In genomic region chr12:6542209-6543009, GRCh38 we compare ENCODE assay signal across 9 cellular contexts. TPM values are rescaled to one million over a fixed set of nuclear protein-coding genes. Genes with fewer than 3 reads are reported as not detected.
DNase-seq lines count a peak whose midpoint lies in the region; ATAC-seq and TF ChIP-seq lines count a peak whose summit lies in the region.
"Had no signal": no experiment of that assay in that cellular context is flagged by ENCODE, and none has a peak within 500 bp of the region (broad histone marks: within the 10 kb centered on the region; RNA-seq: fewer than 3 reads in every experiment).

No MANE protein-coding gene starts in this region.

- peak overlapping the region; percentile 97 for H3K27ac Mint-ChIP-seq in Caco-2 (ENCODE audit: unreplicated experiment)

- no peak for ATAC-seq in GM18909 (IDR thresholded peaks at IDR 0.05; ENCODE audit: poor library complexity, unreplicated experiment)
- ATAC-seq in sciatic nerve: no peak
- ATAC-seq in HG03045 (IDR thresholded peaks at IDR 0.05; ENCODE audit: unreplicated experiment): no peak

- no TSS peak for BruUV-seq in Caco-2 (replicated peaks; lab: Mats Ljungman, UMichigan)

- peaks cover 43% of the 10 kb centered on the region for H3K4me1 Mint-ChIP-seq in Caco-2 (ENCODE audit: low read depth, unreplicated experiment)

- H3K36me3 ChIP-seq in Caco-2 (ENCODE audit: control insufficient read depth, insufficient read depth, low read length) (peaks cover 2% of the 10 kb centered on the region), endocrine pancreas (ENCODE audit: control insufficient read depth, insufficient read depth, low read length) (peaks cover 4% of the 10 kb centered on the region), osteoblast (ENCODE audit: insufficient read depth, low read length) (peaks cover 80% of the 10 kb centered on the region)

- POLR2A ChIA-PET in Caco-2 (lab: Charles Lee): interaction anchor here (1.0 kb wide), 1 partner anchor 8 kb away, joined by 7 read pairs; the partner anchor contains the start of gene GAPDH

- H4K20me1 ChIP-seq in osteoblast (ENCODE audit: insufficient read depth, low read length): peaks cover 31% of the 10 kb centered on the region

- H3K27ac ChIP-seq in osteoblast (ENCODE audit: low read depth, low read length): peak overlapping the region; percentile 79

- H3K9ac ChIP-seq in endocrine pancreas (ENCODE audit: control insufficient read depth, insufficient read depth, low read length): peak overlapping the region; percentile 47
- H3K9ac ChIP-seq: SK-N-SH had no signal

- peak overlapping the region; percentile 14 for H3K4me3 Mint-ChIP-seq in Caco-2 (ENCODE audit: unreplicated experiment)

- CTCF ChIA-PET in Caco-2 (lab: Charles Lee): no interaction called here

- no peaks in the 10 kb centered on the region for H3K27me3 Mint-ChIP-seq in Caco-2 (ENCODE audit: insufficient read depth, unreplicated experiment)

- H3K4me3 ChIP-seq in Caco-2 (ENCODE audit: low read depth, low read length): no peak overlapping the region
- H3K4me3 ChIP-seq in endocrine pancreas (ENCODE audit: control insufficient read depth, insufficient read depth, low read length): no peak overlapping the region
- no peak overlapping the region for H3K4me3 ChIP-seq in osteoblast (ENCODE audit: insufficient read depth, low read length)

- peaks cover 43% of the 10 kb centered on the region for H3K79me2 ChIP-seq in osteoblast (ENCODE audit: insufficient read depth, low read length)

- no peak overlapping the region for H2AFZ ChIP-seq in osteoblast (ENCODE audit: low read length)

- H3K4me1 ChIP-seq in Caco-2: peaks cover 22% of the 10 kb centered on the region
- no peaks in the 10 kb centered on the region for H3K4me1 ChIP-seq in endocrine pancreas (ENCODE audit: control insufficient read depth, insufficient read depth, low read length)
- H3K4me1 ChIP-seq in osteoblast (ENCODE audit: insufficient read depth, low read length): peaks cover 21% of the 10 kb centered on the region

- TF ChIP-seq CTCF in Caco-2 (IDR thresholded peaks at IDR 0.05; ENCODE audit: insufficient read depth in 1 of 2, low read depth in 1 of 2, low read length in 1 of 2, severe bottlenecking in 1 of 2, unreplicated experiment in 1 of 2) (no peak), osteoblast (IDR thresholded peaks at IDR 0.05; ENCODE audit: extremely low read depth, low read depth, low read length) (no peak)

- intact Hi-C loops in Caco-2 (cut with micrococcal nuclease; ENCODE audit: unreplicated experiment) (no loop called here), sciatic nerve (cut with DNase I) (loop anchor here (10.0 kb wide), 1 partner anchor 118 kb away; no protein-coding TSS in a partner anchor)

- H3K4me2 ChIP-seq in osteoblast (ENCODE audit: insufficient read depth, low read length): no peak overlapping the region
- H3K4me2 ChIP-seq: SK-N-SH had no signal

- H3K9me3 Mint-ChIP-seq in Caco-2 (ENCODE audit: unreplicated experiment): no peaks in the 10 kb centered on the region

- H3K27me3 ChIP-seq in Caco-2 (replicated peaks; ENCODE audit: control insufficient read depth, insufficient read depth, low read length) (no peaks in the 10 kb centered on the region), endocrine pancreas (ENCODE audit: control insufficient read depth, insufficient read depth, low read length) (no peaks in the 10 kb centered on the region), osteoblast (ENCODE audit: insufficient read depth, low read length) (no peaks in the 10 kb centered on the region)

- H3K36me3 Mint-ChIP-seq in Caco-2 (ENCODE audit: insufficient read depth, unreplicated experiment): peaks cover 42% of the 10 kb centered on the region

- DNase-seq in Caco-2 (peak; percentile 66 to 83), LHCN-M2 (ENCODE audit: low read depth) (peak; percentile 17), osteoblast (ENCODE audit: insufficient read length, low spot score, missing footprints) (peak; percentile 34), sciatic nerve (ENCODE audit: low spot score) (no peak), NCI-H2107 (lab: John Stamatoyannopoulos, UW) (no peak)
- DNase-seq: SK-N-SH had no signal

- no peaks in the 10 kb centered on the region for H3K9me3 ChIP-seq in Caco-2
- H3K9me3 ChIP-seq in endocrine pancreas (ENCODE audit: control insufficient read depth, low read length): no peaks in the 10 kb centered on the region
- no peaks in the 10 kb centered on the region for H3K9me3 ChIP-seq in osteoblast (ENCODE audit: low read depth, low read length)
- H3K9me3 ChIP-seq: SK-N-SH had no signal

RNA-seq across cellular contexts. Expression of gene GAPDH, which starts 8.1 kb away (rescaled TPM):
- total RNA-seq in Caco-2 (2022): 4,975 and 5,337 TPM in 2 replicates
- total RNA-seq in LHCN-M2 (2014; rRNA removed): 10,802 and 11,796 TPM in 2 replicates
- polyA plus RNA-seq in LHCN-M2 (2012): 16,196 TPM
- 4,846 and 5,173 TPM in 2 replicates for total RNA-seq in osteoblast
- total RNA-seq in sciatic nerve: 1,200 TPM

RNA-seq across cellular contexts. Expression of gene IFFO1, which starts 13.4 kb away (rescaled TPM):
- total RNA-seq in Caco-2 (2022): 0.48 and 0.53 TPM in 2 replicates
- total RNA-seq in LHCN-M2 (2014; rRNA removed): 105 and 121 TPM in 2 replicates
- polyA plus RNA-seq in LHCN-M2 (2012): 64.6 TPM
- 12.7 and 13.4 TPM in 2 replicates for total RNA-seq in osteoblast
- 38.7 TPM for total RNA-seq in sciatic nerve

RNA-seq across cellular contexts. Expression of gene NOP2, which starts 25.7 kb away (rescaled TPM):
- total RNA-seq in Caco-2 (2022) (145 and 157 TPM in 2 replicates), LHCN-M2 (2014; rRNA removed) (88.9 and 101 TPM in 2 replicates), osteoblast (18.3 and 21.4 TPM in 2 replicates), sciatic nerve (27.6 TPM)
- 27.3 TPM for polyA plus RNA-seq in LHCN-M2 (2012)

RNA-seq across cellular contexts. Expression of gene NCAPD2, which starts 48.5 kb away (rescaled TPM):
- total RNA-seq in Caco-2 (2022) (204 and 218 TPM in 2 replicates), LHCN-M2 (2014; rRNA removed) (93.5 and 112 TPM in 2 replicates), osteoblast (19.4 and 21.0 TPM in 2 replicates), sciatic nerve (21.3 TPM)
- polyA plus RNA-seq in LHCN-M2 (2012): 45.5 TPM

RNA-seq across cellular contexts. Expression of gene MRPL51, which starts 49.3 kb away (rescaled TPM):
- total RNA-seq in Caco-2 (2022): 448 and 456 TPM in 2 replicates
- 113 and 124 TPM in 2 replicates for total RNA-seq in LHCN-M2 (2014; rRNA removed)
- polyA plus RNA-seq in LHCN-M2 (2012): 356 TPM
- total RNA-seq in osteoblast: 58.3 and 68.8 TPM in 2 replicates
- total RNA-seq in sciatic nerve: 117 TPM

Comparison
In these comparisons a context has a peak if more than half of its experiments do, and no peak if none do; other contexts are left out.
1. DNase-seq: peak in Caco-2 (2 of 2), LHCN-M2 (single experiment) and osteoblast (single experiment); none in sciatic nerve (single experiment) and NCI-H2107 (single experiment).